2 cellular contexts compared by ENCODE assay signal in the genomic region with DNA sequence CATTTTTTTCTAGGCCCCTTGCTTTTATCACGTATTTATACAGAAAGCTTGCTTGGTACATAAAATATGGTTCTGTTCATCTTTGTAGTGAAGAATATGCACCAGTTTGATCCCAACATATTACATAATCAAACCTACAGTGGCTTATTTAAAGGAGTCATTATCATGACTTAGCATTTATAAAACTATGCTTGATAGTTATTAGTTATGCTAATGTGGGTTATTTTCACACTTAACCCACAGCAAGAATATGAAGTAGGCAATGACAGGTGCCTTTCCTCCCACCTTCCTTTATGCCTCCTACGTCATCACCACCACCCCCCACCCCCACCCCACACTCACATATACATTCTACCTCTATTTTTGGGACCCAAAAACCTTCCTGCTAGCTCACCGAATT.
TF ChIP-seq lines count a peak whose summit lies in the region.

No MANE protein-coding gene starts in this region.

TF ChIP-seq in A549, 52 proteins besides CTCF, POLR2A, EP300 and RAD21:
- peak; percentile 20 for TF ChIP-seq MAFK (IDR thresholded peaks at IDR 0.05; ENCODE audit: partially characterized antibody)
- no peak for TF ChIP-seq TFCP2L1 (CRISPR knock-in tag; IDR thresholded peaks at IDR 0.05)
- TF ChIP-seq HOXB13 (CRISPR knock-in tag; IDR thresholded peaks at IDR 0.05; ENCODE audit: low read depth) = no peak
- no peak for TF ChIP-seq ZFP36 (IDR thresholded peaks at IDR 0.05; ENCODE audit: borderline replicate concordance, partially characterized antibody)

TF ChIP-seq in SK-N-SH, 30 proteins besides CTCF, POLR2A, EP300 and RAD21:
- no peak for TF ChIP-seq IRF3 (IDR thresholded peaks at IDR 0.05; ENCODE audit: low read depth, low read length)
- no peak for TF ChIP-seq JUND (IDR thresholded peaks at IDR 0.05)
- TF ChIP-seq PBX3 (IDR thresholded peaks at IDR 0.05) = no peak
- TF ChIP-seq CHD2 (IDR thresholded peaks at IDR 0.05; ENCODE audit: low read length, partially characterized antibody) = no peak
- TF ChIP-seq, protein P1, sequence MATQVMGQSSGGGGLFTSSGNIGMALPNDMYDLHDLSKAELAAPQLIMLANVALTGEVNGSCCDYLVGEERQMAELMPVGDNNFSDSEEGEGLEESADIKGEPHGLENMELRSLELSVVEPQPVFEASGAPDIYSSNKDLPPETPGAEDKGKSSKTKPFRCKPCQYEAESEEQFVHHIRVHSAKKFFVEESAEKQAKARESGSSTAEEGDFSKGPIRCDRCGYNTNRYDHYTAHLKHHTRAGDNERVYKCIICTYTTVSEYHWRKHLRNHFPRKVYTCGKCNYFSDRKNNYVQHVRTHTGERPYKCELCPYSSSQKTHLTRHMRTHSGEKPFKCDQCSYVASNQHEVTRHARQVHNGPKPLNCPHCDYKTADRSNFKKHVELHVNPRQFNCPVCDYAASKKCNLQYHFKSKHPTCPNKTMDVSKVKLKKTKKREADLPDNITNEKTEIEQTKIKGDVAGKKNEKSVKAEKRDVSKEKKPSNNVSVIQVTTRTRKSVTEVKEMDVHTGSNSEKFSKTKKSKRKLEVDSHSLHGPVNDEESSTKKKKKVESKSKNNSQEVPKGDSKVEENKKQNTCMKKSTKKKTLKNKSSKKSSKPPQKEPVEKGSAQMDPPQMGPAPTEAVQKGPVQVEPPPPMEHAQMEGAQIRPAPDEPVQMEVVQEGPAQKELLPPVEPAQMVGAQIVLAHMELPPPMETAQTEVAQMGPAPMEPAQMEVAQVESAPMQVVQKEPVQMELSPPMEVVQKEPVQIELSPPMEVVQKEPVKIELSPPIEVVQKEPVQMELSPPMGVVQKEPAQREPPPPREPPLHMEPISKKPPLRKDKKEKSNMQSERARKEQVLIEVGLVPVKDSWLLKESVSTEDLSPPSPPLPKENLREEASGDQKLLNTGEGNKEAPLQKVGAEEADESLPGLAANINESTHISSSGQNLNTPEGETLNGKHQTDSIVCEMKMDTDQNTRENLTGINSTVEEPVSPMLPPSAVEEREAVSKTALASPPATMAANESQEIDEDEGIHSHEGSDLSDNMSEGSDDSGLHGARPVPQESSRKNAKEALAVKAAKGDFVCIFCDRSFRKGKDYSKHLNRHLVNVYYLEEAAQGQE (IDR thresholded peaks at IDR 0.05; ENCODE audit: low read depth, low read length) = no peak
TF ChIP-seq in SK-N-SH: peak in this region for 0.
